In genomic region chr2:112627060-112628040, GRCh38 we compare ENCODE assay signal across 8 cellular contexts. TPM values are rescaled to one million over a fixed set of nuclear protein-coding genes. Genes with fewer than 3 reads are reported as not detected.
DNase-seq lines count a peak whose midpoint lies in the region; ATAC-seq and TF ChIP-seq lines count a peak whose summit lies in the region.

No MANE protein-coding gene starts in this region.

- no peak overlapping the region for H3K4me3 ChIP-seq in hepatocyte

- DNase-seq in AG20443 (ENCODE audit: low spot score) (peak; percentile 87), LoVo (ENCODE audit: low spot score) (peak; percentile 58), amniotic epithelial cell (ENCODE audit: low read depth) (peak; percentile 98), hepatocyte (ENCODE audit: low spot score) (peak; percentile 77)
- DNase-seq in stimulated activated naive CD8-positive, alpha-beta T cell treated with anti-CD3 and anti-CD28 coated beads, Interleukin-15, amount 100 ng/mL, for 72 hours = no peak

- H3K4me1 ChIP-seq in hepatocyte (ENCODE audit: insufficient read depth) = peaks cover 21% of the 10 kb centered on the region

- H3K9me3 ChIP-seq in hepatocyte (ENCODE audit: low read depth) = no peaks in the 10 kb centered on the region

- TF ChIP-seq CTCF in hepatocyte (IDR thresholded peaks at IDR 0.05; ENCODE audit: poor library complexity) = no peak

- H4K20me1 ChIP-seq in hepatocyte (ENCODE audit: insufficient read depth, poor library complexity, severe bottlenecking) = no peaks in the 10 kb centered on the region

- H3K4me2 ChIP-seq in hepatocyte = peak overlapping the region; percentile 30

- H3K27ac Mint-ChIP-seq in stimulated activated naive CD8-positive, alpha-beta T cell treated with anti-CD3 and anti-CD28 coated beads, Interleukin-15, amount 100 ng/mL, for 72 hours = peak overlapping the region; percentile 15 to 80

- peak overlapping the region; percentile 59 for H3K27ac ChIP-seq in hepatocyte

- peak overlapping the region; percentile 62 to 72 for H3K4me3 Mint-ChIP-seq in stimulated activated naive CD8-positive, alpha-beta T cell treated with anti-CD3 and anti-CD28 coated beads, Interleukin-15, amount 100 ng/mL, for 72 hours

- ATAC-seq in stimulated activated naive CD8-positive, alpha-beta T cell treated with anti-CD3 and anti-CD28 coated beads, Interleukin-15, amount 100 ng/mL, for 72 hours = peak; percentile 24
- ATAC-seq in HG02884 (IDR thresholded peaks at IDR 0.05; ENCODE audit: unreplicated experiment) = no peak
- ATAC-seq in HG02571 (IDR thresholded peaks at IDR 0.05; ENCODE audit: unreplicated experiment) = no peak
- ATAC-seq in GM19467 (IDR thresholded peaks at IDR 0.05; ENCODE audit: unreplicated experiment) = no peak

- no peaks in the 10 kb centered on the region for H3K9me2 ChIP-seq in hepatocyte (replicated peaks; ENCODE audit: insufficient read depth)

- peaks cover 9% of the 10 kb centered on the region for H3K27me3 Mint-ChIP-seq in stimulated activated naive CD8-positive, alpha-beta T cell treated with anti-CD3 and anti-CD28 coated beads, Interleukin-15, amount 100 ng/mL, for 72 hours

- no peaks in the 10 kb centered on the region for H3K36me3 ChIP-seq in hepatocyte (replicated peaks; ENCODE audit: insufficient read depth, low read depth)

- H3K4me1 Mint-ChIP-seq in stimulated activated naive CD8-positive, alpha-beta T cell treated with anti-CD3 and anti-CD28 coated beads, Interleukin-15, amount 100 ng/mL, for 72 hours = peaks cover 69% of the 10 kb centered on the region

- no peaks in the 10 kb centered on the region for H3K79me2 ChIP-seq in hepatocyte

- WGBS in hepatocyte (ENCODE audit: low lambda C conversion rate, missing lambda C conversion rate) = 72% methylated on average over 10 of the region's 10 CpGs

- no peaks in the 10 kb centered on the region for H3K27me3 ChIP-seq in hepatocyte

- no peaks in the 10 kb centered on the region for H3K9me3 Mint-ChIP-seq in stimulated activated naive CD8-positive, alpha-beta T cell treated with anti-CD3 and anti-CD28 coated beads, Interleukin-15, amount 100 ng/mL, for 72 hours

- H2AFZ ChIP-seq in hepatocyte = no peak overlapping the region

RNA-seq across cellular contexts. Expression of gene SLC20A1, which starts 18.4 kb away (rescaled TPM):
- total RNA-seq in hepatocyte = 106 and 135 TPM in 2 replicates
- polyA plus RNA-seq in hepatocyte = 63.6 and 66.7 TPM in 2 replicates

RNA-seq across cellular contexts. Expression of gene CHCHD5, which starts 42.9 kb away (rescaled TPM):
- total RNA-seq in hepatocyte = 19.1 and 25.0 TPM in 2 replicates
- polyA plus RNA-seq in hepatocyte = 67.3 and 73.5 TPM in 2 replicates

Comparison
In these comparisons a context has a peak if more than half of its experiments do, and no peak if none do; other contexts are left out.
1. DNase-seq: peak in AG20443 (single experiment), LoVo (single experiment), amniotic epithelial cell (single experiment) and hepatocyte (single experiment); none in stimulated activated naive CD8-positive, alpha-beta T cell treated with anti-CD3 and anti-CD28 coated beads, Interleukin-15, amount 100 ng/mL, for 72 hours (0 of 2).